In genomic region chr2:50551018-50551726, GRCh38 we compare ENCODE assay signal across 14 cellular contexts.
DNase-seq lines count a peak whose midpoint lies in the region; ATAC-seq and TF ChIP-seq lines count a peak whose summit lies in the region.
"Had no signal": no experiment of that assay in that cellular context is flagged by ENCODE, and none has a peak within 500 bp of the region (broad histone marks: within the 10 kb centered on the region; RNA-seq: fewer than 3 reads in every experiment).

No MANE protein-coding gene starts in this region.

- peak overlapping the region; percentile 64 for H3K27ac Mint-ChIP-seq in mesothelial cell of epicardium
- H3K27ac Mint-ChIP-seq: B cell; CD8-positive, alpha-beta T cell had no signal

- no peak overlapping the region for H3K4me3 Mint-ChIP-seq in mesothelial cell of epicardium
- H3K4me3 Mint-ChIP-seq: B cell; CD8-positive, alpha-beta T cell had no signal

- peaks cover 11% of the 10 kb centered on the region for H3K4me1 Mint-ChIP-seq in mesothelial cell of epicardium
- H3K4me1 Mint-ChIP-seq: B cell had no signal

- no peaks in the 10 kb centered on the region for H3K27me3 ChIP-seq in right atrium auricular region
- H3K27me3 ChIP-seq: BLaER1 treated with 17β-estradiol and CSF1 and Interleukin-3, amounts not matched to agents 10 nM and 100 nM had no signal

- H3K9me3 ChIP-seq in right atrium auricular region, result no peaks in the 10 kb centered on the region
- H3K9me3 ChIP-seq: BLaER1 treated with 17β-estradiol and CSF1 and Interleukin-3, amounts not matched to agents 10 nM and 100 nM; HAP-1 had no signal

- H3K27ac ChIP-seq in right atrium auricular region (peak overlapping the region in 1 of 2 donors; percentile 24), 22Rv1 (peak overlapping the region; percentile 91), VCaP (peak overlapping the region; percentile 93)
- H3K27ac ChIP-seq: BLaER1 treated with 17β-estradiol and CSF1 and Interleukin-3, amounts not matched to agents 10 nM and 100 nM had no signal

- no peaks in the 10 kb centered on the region for H3K4me1 ChIP-seq in right atrium auricular region
- H3K4me1 ChIP-seq: BLaER1 treated with 17β-estradiol and CSF1 and Interleukin-3, amounts not matched to agents 10 nM and 100 nM; HAP-1 had no signal

- TF ChIP-seq CTCF in right atrium auricular region (IDR thresholded peaks at IDR 0.05) (no peak), 22Rv1 (IDR thresholded peaks at IDR 0.05) (no peak), VCaP (conservative IDR thresholded peaks at IDR 0.05) (no peak), mesothelial cell of epicardium (IDR thresholded peaks at IDR 0.05; ENCODE audit: unreplicated experiment) (no peak)

- H3K36me3 Mint-ChIP-seq in mesothelial cell of epicardium, result no peaks in the 10 kb centered on the region
- H3K36me3 Mint-ChIP-seq: CD8-positive, alpha-beta T cell had no signal

- H3K36me3 ChIP-seq in right atrium auricular region, result no peaks in the 10 kb centered on the region
- H3K36me3 ChIP-seq: BLaER1 treated with 17β-estradiol and CSF1 and Interleukin-3, amounts not matched to agents 10 nM and 100 nM; HAP-1 had no signal

- DNase-seq in Right ventricle myocardium superior (no peak), right atrium auricular region (ENCODE audit: low spot score) (no peak), mesothelial cell of epicardium (ENCODE audit: low spot score in 2 of 2, unreplicated experiment in 2 of 2) (no peak), NCI-H748 treated with DMSO at 0.1 percent for 48 hours (lab: John Stamatoyannopoulos, UW) (no peak)
- DNase-seq in stimulated activated naive CD8-positive, alpha-beta T cell treated with anti-CD3 and anti-CD28 coated beads, Interleukin-15, Interleukin-2, amounts not matched to agents 100 U/mL and 50 U/mL, for 24 hours, result no peak
- DNase-seq: Calu3; CD8-positive, alpha-beta T cell; DMS79 treated with DMSO at 0.1 percent for 48 hours; GF-D8 had no signal

- H3K4me3 ChIP-seq in right atrium auricular region, result no peak overlapping the region
- H3K4me3 ChIP-seq: BLaER1 treated with 17β-estradiol and CSF1 and Interleukin-3, amounts not matched to agents 10 nM and 100 nM; HAP-1 had no signal

- no peaks in the 10 kb centered on the region for H3K9me3 Mint-ChIP-seq in mesothelial cell of epicardium
- H3K9me3 Mint-ChIP-seq: CD8-positive, alpha-beta T cell had no signal

- H3K27me3 Mint-ChIP-seq in mesothelial cell of epicardium (ENCODE audit: low read depth), result no peaks in the 10 kb centered on the region
- H3K27me3 Mint-ChIP-seq: B cell had no signal

- ATAC-seq in Right ventricle myocardium superior (ENCODE audit: poor library complexity), result peak; percentile 68
- ATAC-seq in stimulated activated naive CD8-positive, alpha-beta T cell treated with anti-CD3 and anti-CD28 coated beads, Interleukin-15, Interleukin-2, amounts not matched to agents 100 U/mL and 50 U/mL, for 24 hours, result no peak
- ATAC-seq: CD8-positive, alpha-beta T cell had no signal

- intact Hi-C loops in Right ventricle myocardium superior (cut with DNase I), result no loop called here
